Comparison of ENCODE assay signal across 8 cellular contexts in genomic region chr11:77473801-77474508, GRCh38. TPM values are rescaled to one million over a fixed set of nuclear protein-coding genes. Genes with fewer than 3 reads are reported as not detected.
A peak's percentile ranks its signal among the peaks of the same experiment; 100 is the strongest.
DNase-seq lines count a peak whose midpoint lies in the region; ATAC-seq and TF ChIP-seq lines count a peak whose summit lies in the region.

TSS of gene PAK1 (minus strand) at chr11:77474094. CDS start at chr11:77392520, 81,574 bp downstream.

- H3K4me3 Mint-ChIP-seq in Caco-2 (ENCODE audit: unreplicated experiment): peak within 1 kb of the TSS; percentile 93
- peak within 1 kb of the TSS; percentile 79 for H3K4me3 Mint-ChIP-seq in activated T-cell treated with anti-CD3 and anti-CD28 coated beads, Interleukin-2, amount 50 U/mL, for 24 hours

- H3K9me3 ChIP-seq in Caco-2 (no peaks in the 10 kb centered on the region), HUES6 (ENCODE audit: control insufficient read depth, insufficient read depth, low read depth, low read length) (no peaks in the 10 kb centered on the region), OCI-LY3 (ENCODE audit: insufficient read depth, low read length) (no peaks in the 10 kb centered on the region), muscle layer of colon (ENCODE audit: low read length) (no peaks in the 10 kb centered on the region)

- no TSS peak for BruUV-seq in Caco-2 (replicated peaks; lab: Mats Ljungman, UMichigan)

- H3K36me3 Mint-ChIP-seq in Caco-2 (ENCODE audit: insufficient read depth, unreplicated experiment): peaks cover 20% of the 10 kb centered on the region
- no peaks in the 10 kb centered on the region for H3K36me3 Mint-ChIP-seq in activated T-cell treated with anti-CD3 and anti-CD28 coated beads, Interleukin-2, amount 50 U/mL, for 24 hours (ENCODE audit: low read depth)

- H3K4me1 ChIP-seq in Caco-2 (peaks cover 35% of the 10 kb centered on the region), HUES6 (ENCODE audit: control insufficient read depth, insufficient read depth, low read length) (peaks cover 39% of the 10 kb centered on the region), OCI-LY3 (ENCODE audit: low read length) (peaks cover 28% of the 10 kb centered on the region), muscle layer of colon (ENCODE audit: insufficient read depth, low read length) (no peaks in the 10 kb centered on the region)

- no peaks in the 10 kb centered on the region for H4K20me1 ChIP-seq in OCI-LY3 (ENCODE audit: insufficient read depth, low read length)

- H3K4me3 ChIP-seq in Caco-2 (ENCODE audit: low read depth, low read length) (peak within 1 kb of the TSS; percentile 93), HUES6 (ENCODE audit: low read depth, low read length) (peak within 1 kb of the TSS; percentile 92), OCI-LY3 (ENCODE audit: low read length) (peak within 1 kb of the TSS; percentile 79), muscle layer of colon (ENCODE audit: low read depth in 1 of 2, low read length in 2 of 2) (peak within 1 kb of the TSS; percentile 52 to 88)

- intact Hi-C loops in Caco-2 (cut with micrococcal nuclease; ENCODE audit: unreplicated experiment): loop anchor here (1.0 to 5.0 kb wide), 6 partner anchors 41 to 347 kb away; partner anchors contain the start of gene MYO7A

- ATAC-seq in GM21390 (IDR thresholded peaks at IDR 0.05; ENCODE audit: unreplicated experiment): peak; percentile 63
- ATAC-seq in esophagus mucosa: peak; percentile 86

- DNase-seq in Caco-2: peak; percentile 98 to 99
- DNase-seq in activated T-cell treated with anti-CD3 and anti-CD28 coated beads, Interleukin-2, amount 50 U/mL, for 24 hours: peak; percentile 88
- DNase-seq in stimulated activated CD8-positive, alpha-beta memory T cell treated with anti-CD3 and anti-CD28 coated beads, Interleukin-4, amount 100 ng/mL, for 48 hours: peak; percentile 89

- CTCF ChIA-PET in Caco-2 (lab: Charles Lee): interaction anchor here (0.5 to 1.1 kb wide), 8 partner anchors 9 to 278 kb away, joined by 3 to 7 read pairs (median 4); no protein-coding TSS in a partner anchor

- peak within 1 kb of the TSS; percentile 86 for H3K27ac ChIP-seq in HUES6 (ENCODE audit: low read depth, low read length)
- H3K27ac ChIP-seq in OCI-LY3 (ENCODE audit: low read length): no peak within 1 kb of the TSS
- H3K27ac ChIP-seq in muscle layer of colon (ENCODE audit: low read depth, low read length): peak within 1 kb of the TSS; percentile 60

- H3K9me3 Mint-ChIP-seq in Caco-2 (ENCODE audit: unreplicated experiment): no peaks in the 10 kb centered on the region
- no peaks in the 10 kb centered on the region for H3K9me3 Mint-ChIP-seq in activated T-cell treated with anti-CD3 and anti-CD28 coated beads, Interleukin-2, amount 50 U/mL, for 24 hours

- peak within 1 kb of the TSS; percentile 96 for H3K27ac Mint-ChIP-seq in Caco-2 (ENCODE audit: unreplicated experiment)
- H3K27ac Mint-ChIP-seq in activated T-cell treated with anti-CD3 and anti-CD28 coated beads, Interleukin-2, amount 50 U/mL, for 24 hours: peak within 1 kb of the TSS; percentile 84

- H3K4me1 Mint-ChIP-seq in Caco-2 (ENCODE audit: low read depth, unreplicated experiment): peaks cover 27% of the 10 kb centered on the region
- peaks cover 12% of the 10 kb centered on the region for H3K4me1 Mint-ChIP-seq in activated T-cell treated with anti-CD3 and anti-CD28 coated beads, Interleukin-2, amount 50 U/mL, for 24 hours (ENCODE audit: low read depth)

- no peaks in the 10 kb centered on the region for H3K79me2 ChIP-seq in OCI-LY3 (ENCODE audit: low read length)

- H3K4me2 ChIP-seq in OCI-LY3 (ENCODE audit: low read length): peak within 1 kb of the TSS; percentile 74

- peak; percentile 58 to 86 for TF ChIP-seq CTCF in Caco-2 (IDR thresholded peaks at IDR 0.05; ENCODE audit: insufficient read depth in 1 of 2, low read depth in 1 of 2, low read length in 1 of 2, severe bottlenecking in 1 of 2, unreplicated experiment in 1 of 2)
- peak; percentile 31 for TF ChIP-seq CTCF in OCI-LY3 (IDR thresholded peaks at IDR 0.05; ENCODE audit: low read depth, low read length)

- H2AFZ ChIP-seq in OCI-LY3 (ENCODE audit: low read depth, low read length): peak within 1 kb of the TSS; percentile 98

- no peaks in the 10 kb centered on the region for H3K27me3 Mint-ChIP-seq in Caco-2 (ENCODE audit: insufficient read depth, unreplicated experiment)
- peaks cover 23% of the 10 kb centered on the region for H3K27me3 Mint-ChIP-seq in activated T-cell treated with anti-CD3 and anti-CD28 coated beads, Interleukin-2, amount 50 U/mL, for 24 hours

- H3K9ac ChIP-seq in HUES6 (ENCODE audit: low read length): peak within 1 kb of the TSS; percentile 92
- peak within 1 kb of the TSS; percentile 59 for H3K9ac ChIP-seq in OCI-LY3 (ENCODE audit: low read length)
- no peak within 1 kb of the TSS for H3K9ac ChIP-seq in muscle layer of colon (ENCODE audit: low read length)

- POLR2A ChIA-PET in Caco-2 (lab: Charles Lee): interaction anchor here (0.8 kb wide), 4 partner anchors 48 to 329 kb away, joined by 4 to 10 read pairs (median 6); no protein-coding TSS in a partner anchor

- no peaks in the 10 kb centered on the region for H3K36me3 ChIP-seq in Caco-2 (ENCODE audit: control insufficient read depth, insufficient read depth, low read length)
- no peaks in the 10 kb centered on the region for H3K36me3 ChIP-seq in HUES6 (ENCODE audit: control insufficient read depth, insufficient read depth, low read length)
- H3K36me3 ChIP-seq in OCI-LY3 (replicated peaks; ENCODE audit: low read depth, low read length): no peaks in the 10 kb centered on the region
- H3K36me3 ChIP-seq in muscle layer of colon (ENCODE audit: insufficient read depth, low read length): no peaks in the 10 kb centered on the region

- H3K27me3 ChIP-seq in Caco-2 (replicated peaks; ENCODE audit: control insufficient read depth, insufficient read depth, low read length) (no peaks in the 10 kb centered on the region), HUES6 (ENCODE audit: control insufficient read depth, insufficient read depth, low read length) (no peaks in the 10 kb centered on the region), OCI-LY3 (ENCODE audit: low read depth, low read length) (no peaks in the 10 kb centered on the region), muscle layer of colon (ENCODE audit: control insufficient read depth in 1 of 2, insufficient read depth in 2 of 2, low read length in 2 of 2) (no peaks in the 10 kb centered on the region)

RNA-seq across cellular contexts. Expression of gene PAK1, which starts in this region (rescaled TPM):
- total RNA-seq in Caco-2 (2022) (81.1 and 90.1 TPM in 2 replicates), esophagus mucosa (29.2 TPM)
